In the genomic region with DNA sequence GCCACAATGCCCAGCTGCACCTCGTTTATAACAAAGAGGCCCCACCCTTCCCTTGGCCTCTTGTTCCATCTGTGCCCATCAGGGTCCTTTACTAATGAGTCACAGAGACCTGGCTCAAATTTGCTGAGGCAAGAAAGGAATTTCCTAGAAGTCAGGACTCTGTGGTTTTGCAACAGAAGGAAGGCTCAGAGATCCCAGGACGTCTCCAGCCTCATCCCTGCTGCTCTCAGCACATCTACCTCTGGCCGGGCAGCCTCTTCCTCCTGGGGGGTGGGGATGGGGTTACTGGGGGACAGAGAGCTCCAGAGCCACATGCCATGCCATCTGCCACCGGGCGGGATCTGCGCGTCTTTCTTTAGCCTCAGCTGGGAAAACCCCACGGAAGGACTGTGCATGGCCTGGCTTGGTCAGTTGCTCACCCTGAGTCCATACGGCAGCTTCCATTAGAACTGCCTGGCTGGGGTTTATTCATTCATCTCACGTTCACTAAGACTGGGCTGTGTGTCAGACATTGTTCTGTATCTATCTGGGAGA, we compare ENCODE assay signal across 9 cellular contexts. TPM values are rescaled to one million over a fixed set of nuclear protein-coding genes. Genes with fewer than 3 reads are reported as not detected.
DNase-seq lines count a peak whose midpoint lies in the region; TF ChIP-seq lines count a peak whose summit lies in the region.
"Had no signal": no experiment of that assay in that cellular context is flagged by ENCODE, and none has a peak within 500 bp of the region (broad histone marks: within the 10 kb centered on the region; RNA-seq: fewer than 3 reads in every experiment).

No MANE protein-coding gene starts in this region.

- H3K4me3 Mint-ChIP-seq in type B pancreatic cell (no peak overlapping the region), progenitor cell of endocrine pancreas (ENCODE audit: low read depth) (no peak overlapping the region)
- no peak overlapping the region for H3K4me3 Mint-ChIP-seq in activated CD4-positive, alpha-beta T cell treated with anti-CD3 and anti-CD28 coated beads, Interleukin-2, amount 10 ng/mL, durations not matched to agents 24 days and 14 days
- H3K4me3 Mint-ChIP-seq: activated T-cell treated with anti-CD3 and anti-CD28 coated beads, Interleukin-2, amount 50 U/mL, for 24 hours had no signal

- H3K36me3 Mint-ChIP-seq in type B pancreatic cell (no peaks in the 10 kb centered on the region), progenitor cell of endocrine pancreas (ENCODE audit: insufficient read depth) (no peaks in the 10 kb centered on the region)
- no peaks in the 10 kb centered on the region for H3K36me3 Mint-ChIP-seq in activated CD4-positive, alpha-beta T cell treated with anti-CD3 and anti-CD28 coated beads, Interleukin-2, amount 10 ng/mL, durations not matched to agents 24 days and 14 days (ENCODE audit: low read depth)

- H3K27me3 Mint-ChIP-seq in type B pancreatic cell: peaks cover 26% of the 10 kb centered on the region
- peaks cover 24% of the 10 kb centered on the region for H3K27me3 Mint-ChIP-seq in progenitor cell of endocrine pancreas
- H3K27me3 Mint-ChIP-seq in activated CD4-positive, alpha-beta T cell treated with anti-CD3 and anti-CD28 coated beads, Interleukin-2, amount 10 ng/mL, durations not matched to agents 24 days and 14 days: peaks cover 6% of the 10 kb centered on the region

- H3K4me1 Mint-ChIP-seq in type B pancreatic cell (ENCODE audit: unreplicated experiment) (peaks cover 13% of the 10 kb centered on the region), progenitor cell of endocrine pancreas (ENCODE audit: low read depth) (peaks cover 3% of the 10 kb centered on the region)
- no peaks in the 10 kb centered on the region for H3K4me1 Mint-ChIP-seq in activated CD4-positive, alpha-beta T cell treated with anti-CD3 and anti-CD28 coated beads, Interleukin-2, amount 10 ng/mL, durations not matched to agents 24 days and 14 days

- peak overlapping the region; percentile 51 for H3K27ac Mint-ChIP-seq in type B pancreatic cell
- no peak overlapping the region for H3K27ac Mint-ChIP-seq in progenitor cell of endocrine pancreas
- no peak overlapping the region for H3K27ac Mint-ChIP-seq in activated CD4-positive, alpha-beta T cell treated with anti-CD3 and anti-CD28 coated beads, Interleukin-2, amount 10 ng/mL, durations not matched to agents 24 days and 14 days
- H3K27ac Mint-ChIP-seq: activated T-cell treated with anti-CD3 and anti-CD28 coated beads, Interleukin-2, amount 50 U/mL, for 24 hours had no signal

- TF ChIP-seq CTCF in type B pancreatic cell (conservative IDR thresholded peaks at IDR 0.05): no peak
- TF ChIP-seq CTCF in progenitor cell of endocrine pancreas (IDR thresholded peaks at IDR 0.05; ENCODE audit: unreplicated experiment): no peak

- intact Hi-C loops in activated CD4-positive, alpha-beta T cell treated with anti-CD3 and anti-CD28 coated beads, Interleukin-2, amount 10 ng/mL, durations not matched to agents 24 days and 14 days (cut with micrococcal nuclease): no loop called here

- DNase-seq in HK-2 (ENCODE audit: unreplicated experiment) (peak; percentile 91), amniotic stem cell (lab: John Stamatoyannopoulos, UW) (peak; percentile 42), hippocampal formation (lab: John Stamatoyannopoulos, UW) (peak; percentile 52 to 78), type B pancreatic cell (ENCODE audit: extremely low spot score, unreplicated experiment) (no peak), progenitor cell of endocrine pancreas (ENCODE audit: low spot score, unreplicated experiment) (no peak)
- DNase-seq in activated CD4-positive, alpha-beta T cell treated with anti-CD3 and anti-CD28 coated beads for 48 hours: no peak
- no peak for DNase-seq in activated CD4-positive, alpha-beta T cell treated with anti-CD3 and anti-CD28 coated beads, Interleukin-2, amount 10 ng/mL, durations not matched to agents 24 days and 14 days
- DNase-seq: activated T-cell treated with anti-CD3 and anti-CD28 coated beads, Interleukin-2, amount 50 U/mL, for 24 hours; NCI-H1092 had no signal

- H3K9me3 Mint-ChIP-seq in type B pancreatic cell: no peaks in the 10 kb centered on the region
- H3K9me3 Mint-ChIP-seq in progenitor cell of endocrine pancreas (ENCODE audit: low read depth): no peaks in the 10 kb centered on the region
- no peaks in the 10 kb centered on the region for H3K9me3 Mint-ChIP-seq in activated CD4-positive, alpha-beta T cell treated with anti-CD3 and anti-CD28 coated beads, Interleukin-2, amount 10 ng/mL, durations not matched to agents 24 days and 14 days
- H3K9me3 Mint-ChIP-seq: activated T-cell treated with anti-CD3 and anti-CD28 coated beads, Interleukin-2, amount 50 U/mL, for 24 hours had no signal

RNA-seq across cellular contexts. Expression of a gene that starts 41.9 kb away (rescaled TPM):
- 27.0 and 35.2 TPM in 2 replicates for total RNA-seq in type B pancreatic cell (ENCODE audit: low replicate concordance)
- 29.1 and 32.1 TPM in 2 replicates for total RNA-seq in progenitor cell of endocrine pancreas
- 58.0 and 58.5 TPM in 2 replicates for total RNA-seq in activated CD4-positive, alpha-beta T cell treated with anti-CD3 and anti-CD28 coated beads, Interleukin-2, amount 10 ng/mL, durations not matched to agents 24 days and 14 days

RNA-seq across cellular contexts. Expression of a gene that starts 55.8 kb away (rescaled TPM):
- 6.6 and 7.6 TPM in 2 replicates for total RNA-seq in type B pancreatic cell (ENCODE audit: low replicate concordance)
- total RNA-seq in progenitor cell of endocrine pancreas: 7.4 and 8.6 TPM in 2 replicates
- total RNA-seq in activated CD4-positive, alpha-beta T cell treated with anti-CD3 and anti-CD28 coated beads, Interleukin-2, amount 10 ng/mL, durations not matched to agents 24 days and 14 days: not detected in 2 replicates

RNA-seq across cellular contexts. Expression of a gene that starts 58.3 kb away (rescaled TPM):
- total RNA-seq in type B pancreatic cell (ENCODE audit: low replicate concordance): 5.7 and 5.8 TPM in 2 replicates
- 12.3 and 12.9 TPM in 2 replicates for total RNA-seq in progenitor cell of endocrine pancreas
- not detected in 2 replicates for total RNA-seq in activated CD4-positive, alpha-beta T cell treated with anti-CD3 and anti-CD28 coated beads, Interleukin-2, amount 10 ng/mL, durations not matched to agents 24 days and 14 days

Comparison
In these comparisons a context has a peak if more than half of its experiments do, and no peak if none do; other contexts are left out.
1. DNase-seq: peak in HK-2 (single experiment), amniotic stem cell (single experiment) and hippocampal formation (2 of 2); none in type B pancreatic cell (single experiment), activated CD4-positive, alpha-beta T cell treated with anti-CD3 and anti-CD28 coated beads for 48 hours (single experiment), progenitor cell of endocrine pancreas (single experiment) and activated CD4-positive, alpha-beta T cell treated with anti-CD3 and anti-CD28 coated beads, Interleukin-2, amount 10 ng/mL, durations not matched to agents 24 days and 14 days (single experiment).